In the genomic region with DNA sequence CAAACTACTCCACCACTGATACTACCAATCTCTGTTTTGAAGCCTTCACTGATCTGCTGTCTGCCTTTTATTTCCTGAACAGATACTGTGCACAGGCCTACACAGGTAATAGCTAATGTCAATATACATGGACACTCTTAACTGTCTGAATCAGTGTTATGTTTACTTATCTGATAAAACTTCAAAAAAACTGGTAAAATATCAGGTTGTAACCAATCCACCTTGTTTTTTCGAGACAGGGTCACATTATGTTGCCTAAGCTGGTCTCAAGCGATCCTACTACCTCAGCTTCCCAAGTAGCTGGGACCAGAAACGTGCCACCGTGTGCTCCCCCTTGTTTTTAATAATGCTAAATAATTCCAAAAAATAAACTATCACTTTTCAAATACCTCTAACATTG, we compare ENCODE assay signal across 19 cellular contexts. TPM values are rescaled to one million over a fixed set of nuclear protein-coding genes. Genes with fewer than 3 reads are reported as not detected.
DNase-seq lines count a peak whose midpoint lies in the region; ATAC-seq and TF ChIP-seq lines count a peak whose summit lies in the region.
"Had no signal": no experiment of that assay in that cellular context is flagged by ENCODE, and none has a peak within 500 bp of the region (broad histone marks: within the 10 kb centered on the region; RNA-seq: fewer than 3 reads in every experiment).

No MANE protein-coding gene starts in this region.

- TF ChIP-seq CTCF in epithelial cell of esophagus (IDR thresholded peaks at IDR 0.05; ENCODE audit: insufficient read depth, low read depth, low read length, missing control alignments), result no peak
- TF ChIP-seq CTCF in lower lobe of right lung (IDR thresholded peaks at IDR 0.05), result no peak
- TF ChIP-seq CTCF in upper lobe of left lung (IDR thresholded peaks at IDR 0.05), result no peak

- intact Hi-C loops in lower lobe of right lung (cut with DNase I), result no loop called here

- H3K27ac ChIP-seq in lower lobe of right lung (peak overlapping the region; percentile 1), upper lobe of left lung (peak overlapping the region; percentile 13 to 59 (median 44))

- no peaks in the 10 kb centered on the region for H3K9me3 ChIP-seq in lower lobe of right lung
- H3K9me3 ChIP-seq in upper lobe of left lung, result no peaks in the 10 kb centered on the region
- H3K9me3 ChIP-seq: heart right ventricle, right atrium auricular region had no signal

- H3K36me3 ChIP-seq in lower lobe of right lung, result peaks cover 91% of the 10 kb centered on the region
- H3K36me3 ChIP-seq in upper lobe of left lung, result peaks cover 24 to 90% (median 47%) of the 10 kb centered on the region in 4 donors

- H3K4me3 ChIP-seq in epithelial cell of esophagus (ENCODE audit: low read length), result no peak overlapping the region
- H3K4me3 ChIP-seq in lower lobe of right lung, result no peak overlapping the region
- no peak overlapping the region for H3K4me3 ChIP-seq in upper lobe of left lung
- H3K4me3 ChIP-seq: heart right ventricle, right atrium auricular region had no signal

- ATAC-seq in lower lobe of right lung, result peak; percentile 41 to 68
- peak in 1 of 2 donors; percentile 23 for ATAC-seq in upper lobe of left lung (ENCODE audit: low FRiP score in 2 of 2)
- ATAC-seq in HG02798 (IDR thresholded peaks at IDR 0.05; ENCODE audit: poor library complexity, unreplicated experiment), result no peak
- ATAC-seq: activated T-cell treated with anti-CD3 and anti-CD28 coated beads, Interleukin-2, amount 50 U/mL, for 72 hours; heart right ventricle had no signal

- TF ChIP-seq POLR2A in upper lobe of left lung (IDR thresholded peaks at IDR 0.05), result no peak

- no peaks in the 10 kb centered on the region for H3K27me3 ChIP-seq in lower lobe of right lung (ENCODE audit: low read depth)
- no peaks in the 10 kb centered on the region for H3K27me3 ChIP-seq in upper lobe of left lung
- H3K27me3 ChIP-seq: heart right ventricle, right atrium auricular region had no signal

- H3K4me1 ChIP-seq in lower lobe of right lung (peaks cover 38% of the 10 kb centered on the region), upper lobe of left lung (peaks cover 15 to 30% (median 27%) of the 10 kb centered on the region in 4 donors)

- TF ChIP-seq EP300 in upper lobe of left lung (IDR thresholded peaks at IDR 0.05), result no peak

- WGBS in upper lobe of left lung, 2 donors, result 69 to 88% methylated on average over 4 of the region's 4 CpGs

- peak; percentile 60 for DNase-seq in HuH-7 (ENCODE audit: low spot score)
- peak; percentile 16 for DNase-seq in epithelial cell of esophagus (ENCODE audit: low read depth)
- DNase-seq in lower lobe of right lung, result no peak
- DNase-seq in upper lobe of left lung, result no peak
- DNase-seq in activated naive CD4-positive, alpha-beta T cell treated with anti-CD3 and anti-CD28 coated beads, Interleukin-2, amount 50 U/mL, for 16 hours, result no peak
- DNase-seq in COR-L47 (lab: John Stamatoyannopoulos, UW), result no peak
- DNase-seq: activated CD4-positive, alpha-beta T cell treated with anti-CD3 and anti-CD28 coated beads for 4 hours; activated T-cell treated with anti-CD3 and anti-CD28 coated beads, Interleukin-2, amount 50 U/mL, for 72 hours; CD8-positive, alpha-beta memory T cell; DMS79 treated with DMSO at 0.1 percent for 48 hours; endodermal cell; heart right ventricle; immature natural killer cell; NCI-H146; nucleus accumbens; SHP77 treated with DMSO at 0.1 percent for 48 hours; stimulated activated CD4-positive, alpha-beta T cell treated with anti-CD3 and anti-CD28 coated beads, Interleukin-15, amount 100 ng/mL, for 24 hours had no signal

RNA-seq across cellular contexts. Expression of a gene that starts 43.5 kb away (rescaled TPM):
- total RNA-seq in lower lobe of right lung (166 TPM), upper lobe of left lung (100 to 1,000 TPM; 118 to 326 (median 164) TPM)

Comparison
In these comparisons a context has a peak if more than half of its experiments do, and no peak if none do; other contexts are left out.
1. DNase-seq: peak in HuH-7 (single experiment) and epithelial cell of esophagus (single experiment); none in lower lobe of right lung (single experiment), upper lobe of left lung (0 of 2), activated naive CD4-positive, alpha-beta T cell treated with anti-CD3 and anti-CD28 coated beads, Interleukin-2, amount 50 U/mL, for 16 hours (single experiment) and COR-L47 (single experiment).